In the genomic region with DNA sequence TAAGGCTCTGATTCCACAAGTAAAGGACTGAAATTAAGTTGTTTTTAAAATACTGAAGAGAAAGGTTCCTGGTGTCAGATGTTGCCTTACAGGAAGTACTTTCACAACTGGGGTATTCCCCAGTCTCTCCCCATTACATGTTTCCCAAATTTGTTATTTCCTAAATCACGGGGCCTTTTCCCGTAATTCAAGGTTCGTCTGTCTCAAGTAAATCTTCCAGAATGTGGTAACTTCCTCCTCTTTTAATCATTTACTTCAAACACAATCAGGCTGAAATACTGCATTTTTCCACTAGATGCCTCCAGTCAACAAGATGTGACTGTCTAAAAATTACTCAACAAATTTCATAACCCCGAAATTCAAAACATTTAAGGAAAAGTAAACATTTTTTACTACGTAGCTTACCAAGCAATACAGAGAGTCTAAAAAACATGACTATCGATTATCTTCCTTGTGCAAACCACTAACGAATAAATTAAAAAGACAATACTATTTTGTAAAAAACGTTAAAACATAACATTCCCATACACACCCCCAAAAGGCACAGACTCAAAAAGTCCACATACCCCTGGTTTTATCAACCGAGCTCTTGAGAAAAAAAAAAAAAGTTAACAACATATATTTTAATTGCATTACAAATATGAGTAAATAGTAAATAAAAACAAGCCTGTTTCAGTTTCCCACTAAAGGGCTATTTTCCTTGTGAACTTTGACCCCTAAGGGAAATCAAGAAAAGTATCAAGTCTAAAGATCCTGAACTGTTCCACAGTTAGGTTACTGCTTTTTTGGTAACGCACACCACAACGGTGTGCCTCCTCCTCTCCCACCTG, we compare ENCODE assay signal across 8 cellular contexts. TPM values are rescaled to one million over a fixed set of nuclear protein-coding genes. Genes with fewer than 3 reads are reported as not detected.
DNase-seq lines count a peak whose midpoint lies in the region; ATAC-seq and TF ChIP-seq lines count a peak whose summit lies in the region.

No MANE protein-coding gene starts in this region.

- POLR2A ChIA-PET in activated B cell treated with CpG ODN at 0.5 μM for 24 hours (lab: Charles Lee), result interaction anchor here (0.6 to 6.4 kb wide), 6 partner anchors 16 to 846 kb away, joined by 3 to 95 read pairs (median 4); a partner anchor contains a TSS

- DNase-seq in ACHN, result peak; percentile 86
- DNase-seq in GM03348 (ENCODE audit: low spot score), result peak; percentile 77
- peak; percentile 40 for DNase-seq in NCI-H146 (lab: John Stamatoyannopoulos, UW)
- DNase-seq in activated B cell treated with CpG ODN at 0.5 μM for 24 hours, result no peak
- peak; percentile 98 for DNase-seq in fibroblast of pulmonary artery (ENCODE audit: low read depth)
- DNase-seq in osteocyte (ENCODE audit: extremely low spot score, unreplicated experiment), result no peak

- peaks cover 36% of the 10 kb centered on the region for H3K4me1 Mint-ChIP-seq in activated B cell treated with CpG ODN at 0.5 μM for 24 hours
- H3K4me1 Mint-ChIP-seq in osteocyte (ENCODE audit: unreplicated experiment), result peaks cover 29% of the 10 kb centered on the region

- H3K4me3 Mint-ChIP-seq in activated B cell treated with CpG ODN at 0.5 μM for 24 hours, result peak overlapping the region; percentile 94
- H3K4me3 Mint-ChIP-seq in osteocyte (ENCODE audit: unreplicated experiment), result peak overlapping the region; percentile 83

- H3K4me3 ChIP-seq in fibroblast of pulmonary artery (replicated peaks; ENCODE audit: low read depth, low read length), result peak overlapping the region; percentile 83

- TF ChIP-seq CTCF in activated B cell treated with CpG ODN at 0.5 μM for 24 hours (IDR thresholded peaks at IDR 0.05) (no peak), fibroblast of pulmonary artery (IDR thresholded peaks at IDR 0.05; ENCODE audit: low read length, missing control alignments) (peak; percentile 72), osteocyte (IDR thresholded peaks at IDR 0.05) (peak; percentile 76)

- CTCF ChIA-PET in activated B cell treated with CpG ODN at 0.5 μM for 24 hours (lab: Charles Lee), result interaction anchor here (1.1 to 3.1 kb wide), 8 partner anchors 29 to 378 kb away, joined by 3 to 11 read pairs (median 6); a partner anchor contains a TSS

- peaks cover 36% of the 10 kb centered on the region for H3K36me3 Mint-ChIP-seq in activated B cell treated with CpG ODN at 0.5 μM for 24 hours (ENCODE audit: low read depth)
- H3K36me3 Mint-ChIP-seq in osteocyte (ENCODE audit: unreplicated experiment), result peaks cover 14% of the 10 kb centered on the region

- H3K27ac Mint-ChIP-seq in activated B cell treated with CpG ODN at 0.5 μM for 24 hours, result peak overlapping the region; percentile 92
- H3K27ac Mint-ChIP-seq in osteocyte (ENCODE audit: unreplicated experiment), result peak overlapping the region; percentile 86

- H3K9me3 Mint-ChIP-seq in activated B cell treated with CpG ODN at 0.5 μM for 24 hours, result no peaks in the 10 kb centered on the region
- no peaks in the 10 kb centered on the region for H3K9me3 Mint-ChIP-seq in osteocyte (ENCODE audit: unreplicated experiment)

- in situ Hi-C loops in ACHN (cut with HindIII; ENCODE audit: low pct_ligation_motif_present, low pct_unique_long_range_greater_than_20kb, low sequenced_read_pairs), result no loop called here

- H3K27me3 Mint-ChIP-seq in activated B cell treated with CpG ODN at 0.5 μM for 24 hours, result no peaks in the 10 kb centered on the region
- no peaks in the 10 kb centered on the region for H3K27me3 Mint-ChIP-seq in osteocyte (ENCODE audit: unreplicated experiment)

- no peak for ATAC-seq in activated B cell treated with CpG ODN at 0.5 μM for 24 hours (ENCODE audit: low read depth)
- ATAC-seq in GM19452 (IDR thresholded peaks at IDR 0.05; ENCODE audit: unreplicated experiment), result no peak
- ATAC-seq in HG02623 (IDR thresholded peaks at IDR 0.05; ENCODE audit: unreplicated experiment), result no peak

- intact Hi-C loops in activated B cell treated with CpG ODN at 0.5 μM for 24 hours (cut with micrococcal nuclease), result loop anchor here (1.0 to 10.0 kb wide), 5 partner anchors 71 to 765 kb away; a partner anchor contains a TSS

RNA-seq across cellular contexts. Expression of a gene that starts 1.7 kb away (rescaled TPM):
- 91.0 and 98.2 TPM in 2 replicates for total RNA-seq in activated B cell treated with CpG ODN at 0.5 μM for 24 hours
- 73.1 and 74.5 TPM in 2 replicates for total RNA-seq in osteocyte

RNA-seq across cellular contexts. Expression of a gene that starts 36.0 kb away (rescaled TPM):
- total RNA-seq in activated B cell treated with CpG ODN at 0.5 μM for 24 hours (124 and 141 TPM in 2 replicates), osteocyte (82.3 and 83.7 TPM in 2 replicates)

Comparison
In these comparisons a context has a peak if more than half of its experiments do, and no peak if none do; other contexts are left out.
1. DNase-seq: peak in ACHN (single experiment), GM03348 (single experiment), NCI-H146 (single experiment) and fibroblast of pulmonary artery (single experiment); none in activated B cell treated with CpG ODN at 0.5 μM for 24 hours (single experiment) and osteocyte (single experiment).